In genomic region chr1:226440512-226440911, GRCh38 we compare ENCODE assay signal across 34 cellular contexts.
"Had no signal": no experiment of that assay in that cellular context is flagged by ENCODE, and none has a peak within 500 bp of the region (broad histone marks: within the 10 kb centered on the region; RNA-seq: fewer than 3 reads in every experiment).

No MANE protein-coding gene starts in this region.

- DNase-seq: Karpas-422, Kasumi-1, MG63, MM.1S, MV-4-11, NCI-H1048, NCI-H1092, NCI-H1092 treated with DMSO at 0.1 percent for 48 hours, NCI-H1105, NCI-H1105 treated with DMSO at 0.1 percent for 48 hours, NCI-H1417, NCI-H1417 treated with DMSO at 0.1 percent for 48 hours, NCI-H1436, NCI-H1436 treated with DMSO at 0.1 percent for 48 hours, NCI-H146, NCI-H1694, NCI-H1694 treated with DMSO at 0.1 percent for 48 hours, NCI-H187, NCI-H187 treated with DMSO at 0.1 percent for 48 hours, NCI-H1930, NCI-H2029, NCI-H2029 treated with DMSO at 0.1 percent for 48 hours, NCI-H2081, NCI-H2081 treated with DMSO at 0.1 percent for 48 hours, NCI-H2107, NCI-H2171, NCI-H2171 treated with DMSO at 0.1 percent for 48 hours, NCI-H2227 treated with DMSO at 0.1 percent for 48 hours, NCI-H226, NCI-H345, NCI-H446, NCI-H446 treated with DMSO at 0.1 percent for 48 hours, NCI-H510A, NCI-H510A treated with DMSO at 0.1 percent for 48 hours had no signal

- H3K4me3 ChIP-seq: MG63 had no signal

- H3K36me3 ChIP-seq: MG63 had no signal

- H3K9me3 ChIP-seq: MG63 had no signal
